Comparison of ENCODE assay signal across 25 cellular contexts in genomic region chr2:188181035-188181434, GRCh38.
DNase-seq lines count a peak whose midpoint lies in the region; ATAC-seq, FAIRE-seq and TF ChIP-seq lines count a peak whose summit lies in the region.
"Had no signal": no experiment of that assay in that cellular context is flagged by ENCODE, and none has a peak within 500 bp of the region (broad histone marks: within the 10 kb centered on the region; RNA-seq: fewer than 3 reads in every experiment).

No MANE protein-coding gene starts in this region.

- H3K27ac ChIP-seq in mammary epithelial cell (ENCODE audit: insufficient read depth, low read depth, low read length) (no peak overlapping the region), neural progenitor cell (no peak overlapping the region)
- H3K27ac ChIP-seq: ascending aorta, C4-2B, esophagus squamous epithelium, suprapubic skin had no signal

- H3K27ac Mint-ChIP-seq in activated T-cell treated with anti-CD3 and anti-CD28 coated beads, Interleukin-2, amount 50 U/mL, for 72 hours: peak overlapping the region; percentile 28
- no peak overlapping the region for H3K27ac Mint-ChIP-seq in neural progenitor cell
- H3K27ac Mint-ChIP-seq: activated B cell treated with CpG ODN at 0.5 μM for 24 hours; activated naive CD4-positive, alpha-beta T cell treated with anti-CD3 and anti-CD28 coated beads for 36 hours; nephron; stimulated activated effector memory CD8-positive, alpha-beta T cell treated with anti-CD3 and anti-CD28 coated beads, Interleukin-12 subunit alpha, Interleukin-12 subunit beta, amount 100 ng/mL, for 72 hours had no signal

- dilution Hi-C loops in mammary epithelial cell (cut with HindIII; ENCODE audit: low sequenced_read_pairs): no loop called here

- intact Hi-C loops in mammary epithelial cell (cut with micrococcal nuclease): no loop called here

- no peaks in the 10 kb centered on the region for H3K36me3 ChIP-seq in mammary epithelial cell (ENCODE audit: insufficient read depth, low read length)
- H3K36me3 ChIP-seq in neural progenitor cell: no peaks in the 10 kb centered on the region
- H3K36me3 ChIP-seq: ascending aorta, esophagus squamous epithelium, suprapubic skin had no signal

- H3K4me3 Mint-ChIP-seq in activated T-cell treated with anti-CD3 and anti-CD28 coated beads, Interleukin-2, amount 50 U/mL, for 72 hours: peak overlapping the region in 1 of 2 donors; percentile 49
- no peak overlapping the region for H3K4me3 Mint-ChIP-seq in neural progenitor cell
- H3K4me3 Mint-ChIP-seq: activated B cell treated with CpG ODN at 0.5 μM for 24 hours; activated naive CD4-positive, alpha-beta T cell treated with anti-CD3 and anti-CD28 coated beads for 36 hours; nephron; stimulated activated effector memory CD8-positive, alpha-beta T cell treated with anti-CD3 and anti-CD28 coated beads, Interleukin-12 subunit alpha, Interleukin-12 subunit beta, amount 100 ng/mL, for 72 hours had no signal

- no peaks in the 10 kb centered on the region for H3K36me3 Mint-ChIP-seq in activated T-cell treated with anti-CD3 and anti-CD28 coated beads, Interleukin-2, amount 50 U/mL, for 72 hours (ENCODE audit: insufficient read depth in 2 of 2)
- no peaks in the 10 kb centered on the region for H3K36me3 Mint-ChIP-seq in neural progenitor cell
- H3K36me3 Mint-ChIP-seq: stimulated activated effector memory CD8-positive, alpha-beta T cell treated with anti-CD3 and anti-CD28 coated beads, Interleukin-12 subunit alpha, Interleukin-12 subunit beta, amount 100 ng/mL, for 72 hours had no signal

- no peak for DNase-seq in activated T-cell treated with anti-CD3 and anti-CD28 coated beads, Interleukin-2, amount 50 U/mL, for 72 hours
- DNase-seq in activated T-cell treated with anti-CD3 and anti-CD28 coated beads for 4 hours (no peak), NCI-H526 treated with DMSO at 0.1 percent for 48 hours (lab: John Stamatoyannopoulos, UW) (peak; percentile 36), mammary epithelial cell (no peak), neural progenitor cell (ENCODE audit: low spot score) (no peak), NCI-H2196 (lab: John Stamatoyannopoulos, UW; ENCODE audit: unreplicated experiment) (no peak), NCI-H345 treated with DMSO at 0.1 percent for 48 hours (lab: John Stamatoyannopoulos, UW; ENCODE audit: unreplicated experiment) (no peak), GM12891 (ENCODE audit: insufficient read length, low spot score) (no peak)
- DNase-seq: activated B cell treated with CpG ODN at 0.5 μM for 24 hours; activated CD4-positive, alpha-beta T cell treated with anti-CD3 and anti-CD28 coated beads, Interleukin-2, amount 50 U/mL, for 48 hours; activated naive CD4-positive, alpha-beta T cell treated with anti-CD3 and anti-CD28 coated beads for 36 hours; cerebellar nuclear complex; esophagus squamous epithelium; H7; midbrain; NCI-H1417 treated with DMSO at 0.1 percent for 48 hours; posterior cingulate gyrus had no signal

- H3K9ac ChIP-seq in mammary epithelial cell (ENCODE audit: insufficient read depth, low read length) (no peak overlapping the region), neural progenitor cell (no peak overlapping the region)

- H3K4me1 ChIP-seq in mammary epithelial cell (ENCODE audit: insufficient read depth, low read length) (peaks cover 9% of the 10 kb centered on the region), neural progenitor cell (peaks cover 13% of the 10 kb centered on the region)
- H3K4me1 ChIP-seq: ascending aorta, esophagus squamous epithelium, suprapubic skin had no signal

- no TSS peak for BruUV-seq in mammary epithelial cell (replicated peaks; lab: Mats Ljungman, UMichigan)

- H3K4me2 ChIP-seq in mammary epithelial cell (ENCODE audit: insufficient read depth, low read depth, low read length): peak overlapping the region; percentile 50
- H3K4me2 ChIP-seq in neural progenitor cell: peak overlapping the region; percentile 3

- 87% methylated on average over 1 of the region's 1 CpG for WGBS in mammary epithelial cell (ENCODE audit: low coverage, missing lambda C conversion rate)

- no peaks in the 10 kb centered on the region for H3K27me3 ChIP-seq in mammary epithelial cell (ENCODE audit: insufficient read depth, low read length)
- no peaks in the 10 kb centered on the region for H3K27me3 ChIP-seq in neural progenitor cell
- H3K27me3 ChIP-seq: ascending aorta, esophagus squamous epithelium, suprapubic skin had no signal

- peaks cover 0 to 2% of the 10 kb centered on the region in 2 donors for H3K9me3 Mint-ChIP-seq in activated T-cell treated with anti-CD3 and anti-CD28 coated beads, Interleukin-2, amount 50 U/mL, for 72 hours
- H3K9me3 Mint-ChIP-seq in neural progenitor cell: no peaks in the 10 kb centered on the region
- H3K9me3 Mint-ChIP-seq: activated B cell treated with CpG ODN at 0.5 μM for 24 hours, nephron had no signal

- no peaks in the 10 kb centered on the region for H3F3A ChIP-seq in neural progenitor cell (ENCODE audit: low read depth)

- H3K9me3 ChIP-seq in mammary epithelial cell (replicated peaks; ENCODE audit: insufficient read depth, low read length): no peaks in the 10 kb centered on the region
- no peaks in the 10 kb centered on the region for H3K9me3 ChIP-seq in neural progenitor cell (ENCODE audit: low read depth)
- H3K9me3 ChIP-seq: ascending aorta, esophagus squamous epithelium, suprapubic skin had no signal

- FAIRE-seq in GM12891 (lab: Jason Lieb, UNC): no peak
- FAIRE-seq: A204.1, D721Med, GM19239 had no signal

- no peak overlapping the region for H3K4me3 ChIP-seq in mammary epithelial cell (replicated peaks in 1 of 3; ENCODE audit: insufficient read depth in 1 of 3, low read depth in 2 of 3, low read length in 3 of 3)
- H3K4me3 ChIP-seq in neural progenitor cell: no peak overlapping the region
- H3K4me3 ChIP-seq: ascending aorta, esophagus squamous epithelium, suprapubic skin had no signal

- CTCF ChIA-PET in mammary epithelial cell (lab: Charles Lee; ENCODE audit: low non-redundant PET): no interaction called here

- no peak for TF ChIP-seq CTCF in mammary epithelial cell (conservative IDR thresholded peaks at IDR 0.05 in 1 of 2, IDR thresholded peaks at IDR 0.05 in 1 of 2; ENCODE audit: extremely low read depth in 1 of 2, insufficient read depth in 1 of 2, low read depth in 1 of 2, low read length in 2 of 2)
- no peak for TF ChIP-seq CTCF in neural progenitor cell (IDR thresholded peaks at IDR 0.05)

- peaks cover 5% of the 10 kb centered on the region for H3K4me1 Mint-ChIP-seq in activated T-cell treated with anti-CD3 and anti-CD28 coated beads, Interleukin-2, amount 50 U/mL, for 72 hours (ENCODE audit: low read depth)
- peaks cover 3% of the 10 kb centered on the region for H3K4me1 Mint-ChIP-seq in neural progenitor cell
- H3K4me1 Mint-ChIP-seq: activated B cell treated with CpG ODN at 0.5 μM for 24 hours; nephron; stimulated activated effector memory CD8-positive, alpha-beta T cell treated with anti-CD3 and anti-CD28 coated beads, Interleukin-12 subunit alpha, Interleukin-12 subunit beta, amount 100 ng/mL, for 72 hours had no signal

- in situ Hi-C loops in mammary epithelial cell (cut with MboI; ENCODE audit: low sequenced_read_pairs in 2 of 2): no loop called here

- no peaks in the 10 kb centered on the region for H3K79me2 ChIP-seq in mammary epithelial cell (ENCODE audit: insufficient read depth, low read length)
- no peaks in the 10 kb centered on the region for H3K79me2 ChIP-seq in neural progenitor cell (ENCODE audit: low read depth)

- no peak for ATAC-seq in activated T-cell treated with anti-CD3 and anti-CD28 coated beads, Interleukin-2, amount 50 U/mL, for 72 hours (replicated peaks in 1 of 2)
- ATAC-seq: stimulated activated effector memory CD8-positive, alpha-beta T cell treated with anti-CD3 and anti-CD28 coated beads, Interleukin-12 subunit alpha, Interleukin-12 subunit beta, amount 100 ng/mL, for 72 hours had no signal

- H2AFZ ChIP-seq in mammary epithelial cell (ENCODE audit: low read depth, low read length) (peak overlapping the region; percentile 63), neural progenitor cell (replicated peaks) (peak overlapping the region; percentile 29)

- no peaks in the 10 kb centered on the region for H3K27me3 Mint-ChIP-seq in activated T-cell treated with anti-CD3 and anti-CD28 coated beads, Interleukin-2, amount 50 U/mL, for 72 hours (ENCODE audit: low read depth)
- no peaks in the 10 kb centered on the region for H3K27me3 Mint-ChIP-seq in neural progenitor cell (ENCODE audit: insufficient read depth, low read depth)
- H3K27me3 Mint-ChIP-seq: activated B cell treated with CpG ODN at 0.5 μM for 24 hours had no signal

- H4K20me1 ChIP-seq in mammary epithelial cell (ENCODE audit: insufficient read depth, low read length) (no peaks in the 10 kb centered on the region), neural progenitor cell (ENCODE audit: low read depth) (no peaks in the 10 kb centered on the region)

- no peak for TF ChIP-seq POLR2A in GM12891 (IDR thresholded peaks at IDR 0.05; ENCODE audit: low read depth, low read length)

TF ChIP-seq in GM12891, 5 proteins besides CTCF, POLR2A, EP300 and RAD21:
- TF ChIP-seq SPI1 (IDR thresholded peaks at IDR 0.05; ENCODE audit: low read depth, low read length): no peak
- TF ChIP-seq POLR2AphosphoS5 (IDR thresholded peaks at IDR 0.05; ENCODE audit: low read depth, low read length): no peak
